In the genomic region with DNA sequence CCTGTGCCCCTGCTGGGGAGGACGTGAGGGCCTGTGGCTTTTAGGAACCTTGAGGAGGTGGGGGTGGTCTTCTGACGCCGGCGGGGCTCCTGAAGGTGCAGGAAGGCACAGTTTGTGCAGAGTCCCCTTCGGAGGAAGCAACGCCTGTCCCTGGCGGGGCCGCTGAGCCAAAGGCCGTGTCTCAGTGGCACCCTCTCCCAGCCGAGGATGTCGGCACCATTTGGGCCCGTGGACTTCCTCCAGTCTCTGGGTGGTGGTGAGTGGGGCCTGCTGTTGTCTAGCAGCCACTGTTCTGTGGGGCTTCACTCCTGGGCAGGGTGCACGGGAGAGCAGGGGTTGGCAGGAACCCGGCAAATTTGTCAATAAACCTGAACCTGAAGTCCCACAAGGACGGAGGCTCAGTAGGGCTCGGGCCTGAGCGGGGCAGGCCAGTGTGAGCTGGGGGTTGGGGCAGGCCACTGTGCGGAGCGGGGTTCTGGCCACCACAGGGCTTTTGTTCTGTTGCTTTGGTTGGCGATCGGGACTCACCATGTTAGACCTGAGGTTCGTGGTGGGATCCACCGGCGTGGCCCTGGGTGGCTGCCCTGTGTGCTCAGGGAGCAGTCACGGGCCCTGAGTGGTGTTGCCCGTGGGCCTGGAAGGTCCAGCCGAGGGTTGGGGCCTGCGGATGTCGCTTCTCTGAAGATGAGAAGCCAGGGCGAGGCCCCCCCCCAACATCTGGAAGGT, we compare ENCODE assay signal across 1 cellular context.
TF ChIP-seq lines count a peak whose summit lies in the region.

No MANE protein-coding gene starts in this region.

TF ChIP-seq in SK-N-SH, 30 proteins besides CTCF, POLR2A, EP300 and RAD21 (continued from another document):
- TF ChIP-seq, protein P1, sequence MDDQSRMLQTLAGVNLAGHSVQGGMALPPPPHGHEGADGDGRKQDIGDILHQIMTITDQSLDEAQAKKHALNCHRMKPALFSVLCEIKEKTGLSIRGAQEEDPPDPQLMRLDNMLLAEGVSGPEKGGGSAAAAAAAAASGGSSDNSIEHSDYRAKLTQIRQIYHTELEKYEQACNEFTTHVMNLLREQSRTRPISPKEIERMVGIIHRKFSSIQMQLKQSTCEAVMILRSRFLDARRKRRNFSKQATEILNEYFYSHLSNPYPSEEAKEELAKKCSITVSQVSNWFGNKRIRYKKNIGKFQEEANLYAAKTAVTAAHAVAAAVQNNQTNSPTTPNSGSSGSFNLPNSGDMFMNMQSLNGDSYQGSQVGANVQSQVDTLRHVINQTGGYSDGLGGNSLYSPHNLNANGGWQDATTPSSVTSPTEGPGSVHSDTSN (IDR thresholded peaks at IDR 0.05) = no peak
- no peak for TF ChIP-seq FOSL2 (IDR thresholded peaks at IDR 0.05; ENCODE audit: borderline replicate concordance, low read depth)
- no peak for TF ChIP-seq JUND (IDR thresholded peaks at IDR 0.05)
- no peak for TF ChIP-seq EZH2phosphoT487 (IDR thresholded peaks at IDR 0.05; ENCODE audit: borderline replicate concordance, low read depth)
- no peak for TF ChIP-seq REST (IDR thresholded peaks at IDR 0.05; ENCODE audit: low read depth, low read length)
- no peak for TF ChIP-seq TCF12 (IDR thresholded peaks at IDR 0.05)
- no peak for TF ChIP-seq TEAD4 (IDR thresholded peaks at IDR 0.05; ENCODE audit: borderline replicate concordance, insufficient read depth)
- no peak for TF ChIP-seq GATA2 (CRISPR knock-in tag; IDR thresholded peaks at IDR 0.05)
- TF ChIP-seq CHD2 (IDR thresholded peaks at IDR 0.05; ENCODE audit: low read length, partially characterized antibody) = no peak
- no peak for TF ChIP-seq ELF1 (IDR thresholded peaks at IDR 0.05)
- no peak for TF ChIP-seq NRF1 (IDR thresholded peaks at IDR 0.05; ENCODE audit: low read depth, low read length)
- TF ChIP-seq SMC3 (IDR thresholded peaks at IDR 0.05; ENCODE audit: low read depth, low read length) = no peak
- TF ChIP-seq, protein P2, sequence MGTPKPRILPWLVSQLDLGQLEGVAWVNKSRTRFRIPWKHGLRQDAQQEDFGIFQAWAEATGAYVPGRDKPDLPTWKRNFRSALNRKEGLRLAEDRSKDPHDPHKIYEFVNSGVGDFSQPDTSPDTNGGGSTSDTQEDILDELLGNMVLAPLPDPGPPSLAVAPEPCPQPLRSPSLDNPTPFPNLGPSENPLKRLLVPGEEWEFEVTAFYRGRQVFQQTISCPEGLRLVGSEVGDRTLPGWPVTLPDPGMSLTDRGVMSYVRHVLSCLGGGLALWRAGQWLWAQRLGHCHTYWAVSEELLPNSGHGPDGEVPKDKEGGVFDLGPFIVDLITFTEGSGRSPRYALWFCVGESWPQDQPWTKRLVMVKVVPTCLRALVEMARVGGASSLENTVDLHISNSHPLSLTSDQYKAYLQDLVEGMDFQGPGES (IDR thresholded peaks at IDR 0.05; ENCODE audit: low read depth, low read length) = no peak
- TF ChIP-seq SIN3A (IDR thresholded peaks at IDR 0.05; ENCODE audit: borderline replicate concordance, low read depth, low read length) = no peak
- no peak for TF ChIP-seq YY1 (IDR thresholded peaks at IDR 0.05; ENCODE audit: low read depth)
- no peak for TF ChIP-seq MEF2A (IDR thresholded peaks at IDR 0.05; ENCODE audit: borderline replicate concordance, low read depth)
- no peak for TF ChIP-seq FOXJ3 (CRISPR knock-in tag; IDR thresholded peaks at IDR 0.05)
- TF ChIP-seq MXI1 (IDR thresholded peaks at IDR 0.05; ENCODE audit: low read depth, low read length) = no peak
- no peak for TF ChIP-seq TAF1 (IDR thresholded peaks at IDR 0.05; ENCODE audit: borderline replicate concordance, low read depth, low read length)
